In the genomic region with DNA sequence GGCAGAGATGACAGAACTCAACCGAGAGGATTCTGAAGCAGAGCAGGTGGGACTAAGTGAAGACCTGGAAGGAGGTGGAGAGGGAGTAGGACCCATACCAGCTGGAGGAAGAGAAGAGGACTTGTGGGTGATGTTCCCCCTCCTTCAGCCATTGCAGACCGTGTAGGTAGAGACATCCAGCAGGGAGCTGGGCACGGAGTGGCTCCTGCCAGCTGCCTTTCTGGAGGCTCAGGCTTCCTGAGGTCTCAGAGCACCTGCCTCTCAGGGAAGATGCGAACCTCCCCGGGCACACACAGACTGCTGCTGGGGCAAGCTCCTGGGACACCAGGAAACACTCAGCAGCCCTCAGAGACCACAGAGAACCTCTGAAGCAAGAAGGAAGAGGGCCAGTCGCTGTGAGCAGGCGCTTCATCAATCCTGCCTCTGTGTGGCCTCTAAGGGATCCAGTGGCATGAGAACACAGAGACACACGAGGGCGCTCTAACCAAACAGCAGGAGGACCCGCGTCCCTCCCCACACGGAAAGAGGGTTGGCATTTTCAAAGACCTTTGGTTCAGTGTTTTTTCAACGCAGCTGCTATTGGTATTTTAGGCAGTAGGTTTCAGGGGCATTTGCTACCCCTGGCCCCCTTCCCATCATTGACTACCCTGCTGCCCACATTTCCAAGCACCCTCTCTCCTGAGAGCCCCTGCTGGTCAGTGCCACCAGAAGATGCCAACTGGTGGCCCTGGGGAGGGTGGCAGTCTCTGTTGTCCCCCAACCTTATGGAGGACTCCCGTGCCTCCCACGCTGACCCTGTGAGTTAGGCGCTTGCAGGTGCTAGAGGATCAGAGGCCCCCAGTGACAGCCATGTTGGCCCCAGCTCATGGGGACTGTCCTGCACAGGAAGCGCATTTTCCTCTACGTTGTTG, we compare ENCODE assay signal across 1 cellular context.
TF ChIP-seq lines count a peak whose summit lies in the region.

No MANE protein-coding gene starts in this region.

TF ChIP-seq in IMR-90, 13 proteins besides CTCF, POLR2A, EP300 and RAD21 (continued from another document):
- peak; percentile 65; the same call in 1 of the 2 replicates for TF ChIP-seq MAZ (IDR thresholded peaks at IDR 0.05; ENCODE audit: borderline replicate concordance, low read depth, low read length)
